Comparison of ENCODE assay signal across 24 cellular contexts in genomic region chr16:83338138-83338537, GRCh38.
DNase-seq lines count a peak whose midpoint lies in the region; TF ChIP-seq lines count a peak whose summit lies in the region.
"Had no signal": no experiment of that assay in that cellular context is flagged by ENCODE, and none has a peak within 500 bp of the region (broad histone marks: within the 10 kb centered on the region; RNA-seq: fewer than 3 reads in every experiment).

No MANE protein-coding gene starts in this region.

- peaks cover 4% of the 10 kb centered on the region for H3F3A ChIP-seq in SK-N-SH (replicated peaks; ENCODE audit: insufficient read depth)

- no peak overlapping the region for H3K4me3 ChIP-seq in mammary epithelial cell (replicated peaks in 1 of 3; ENCODE audit: insufficient read depth in 1 of 3, low read depth in 2 of 3, low read length in 3 of 3)
- H3K4me3 ChIP-seq in SK-N-SH (ENCODE audit: low read depth in 2 of 2, low read length in 1 of 2) = no peak overlapping the region
- no peak overlapping the region for H3K4me3 ChIP-seq in transverse colon
- no peak overlapping the region for H3K4me3 ChIP-seq in SJCRH30
- H3K4me3 ChIP-seq: MG63, PC-9 had no signal

- H3K4me2 ChIP-seq in mammary epithelial cell (ENCODE audit: insufficient read depth, low read depth, low read length) (no peak overlapping the region), SK-N-SH (peak overlapping the region; percentile 34; the same call in 1 of the 2 replicates)
- H3K4me2 ChIP-seq: PC-9 had no signal

- TF ChIP-seq CTCF in MCF 10A (IDR thresholded peaks at IDR 0.05; ENCODE audit: unreplicated experiment) = no peak
- TF ChIP-seq CTCF in mammary epithelial cell (conservative IDR thresholded peaks at IDR 0.05 in 1 of 2, IDR thresholded peaks at IDR 0.05 in 1 of 2; ENCODE audit: extremely low read depth in 1 of 2, insufficient read depth in 1 of 2, low read depth in 1 of 2, low read length in 2 of 2) = no peak
- TF ChIP-seq CTCF in SK-N-SH (IDR thresholded peaks at IDR 0.05) = no peak
- no peak for TF ChIP-seq CTCF in transverse colon (IDR thresholded peaks at IDR 0.05)
- TF ChIP-seq CTCF in GM20000 (IDR thresholded peaks at IDR 0.05; ENCODE audit: extremely low read depth, missing control alignments) = no peak

- no peaks in the 10 kb centered on the region for H3K27me3 ChIP-seq in mammary epithelial cell (ENCODE audit: insufficient read depth, low read length)
- no peaks in the 10 kb centered on the region for H3K27me3 ChIP-seq in SK-N-SH (ENCODE audit: insufficient read depth)
- H3K27me3 ChIP-seq in transverse colon = no peaks in the 10 kb centered on the region
- no peaks in the 10 kb centered on the region for H3K27me3 ChIP-seq in SJCRH30
- H3K27me3 ChIP-seq: MG63 had no signal

- H3K9ac ChIP-seq in mammary epithelial cell (ENCODE audit: insufficient read depth, low read length) (no peak overlapping the region), SK-N-SH (no peak overlapping the region)

- H3K36me3 ChIP-seq in mammary epithelial cell (ENCODE audit: insufficient read depth, low read length) (no peaks in the 10 kb centered on the region), SK-N-SH (replicated peaks in 1 of 2; ENCODE audit: control insufficient read depth in 1 of 2, insufficient read depth in 2 of 2, low read length in 1 of 2) (no peaks in the 10 kb centered on the region), transverse colon (no peaks in the 10 kb centered on the region), SJCRH30 (no peaks in the 10 kb centered on the region)
- H3K36me3 ChIP-seq: MG63 had no signal

- H3K9me2 ChIP-seq in SK-N-SH = no peaks in the 10 kb centered on the region

- 96% methylated on average over 3 of the region's 3 CpGs for WGBS in mammary epithelial cell (ENCODE audit: low coverage, missing lambda C conversion rate)
- WGBS in SK-N-SH (ENCODE audit: low lambda C conversion rate) = 32% methylated on average over 3 of the region's 3 CpGs
- WGBS in transverse colon (ENCODE audit: low coverage in 1 of 2), 2 donors = 60 to 73% methylated on average over 1 to 3 of the region's 3 CpGs

- DNase-seq in MCF 10A (ENCODE audit: unreplicated experiment) (no peak), mammary epithelial cell (no peak), SK-N-SH (no peak), cerebellum (ENCODE audit: low spot score) (peak; percentile 79), myocyte (ENCODE audit: low read depth) (peak; percentile 61), transverse colon (no peak), GM20000 (ENCODE audit: low spot score) (no peak), SJCRH30 (no peak)
- DNase-seq: CD8-positive, alpha-beta T cell; DMS153; GDM1; Karpas-422; MG63; NCI-H1048; NCI-H1436; NCI-H187 treated with DMSO at 0.1 percent for 48 hours; NCI-H2107; NCI-H226; NCI-H510A treated with DMSO at 0.1 percent for 48 hours; NCI-H748 treated with DMSO at 0.1 percent for 48 hours; PC-9; RPMI8226; SHP77 treated with DMSO at 0.1 percent for 48 hours had no signal

- intact Hi-C loops in MCF 10A (cut with micrococcal nuclease) = no loop called here
- intact Hi-C loops in mammary epithelial cell (cut with micrococcal nuclease) = no loop called here
- intact Hi-C loops in transverse colon (cut with DNase I; ENCODE audit: low total_unique reads) = no loop called here

- H4K20me1 ChIP-seq in mammary epithelial cell (ENCODE audit: insufficient read depth, low read length) = no peaks in the 10 kb centered on the region
- no peaks in the 10 kb centered on the region for H4K20me1 ChIP-seq in SK-N-SH (ENCODE audit: insufficient read depth)

- H3K27me3 Mint-ChIP-seq in MCF 10A (ENCODE audit: insufficient read depth, unreplicated experiment) = no peaks in the 10 kb centered on the region

- H3K27ac ChIP-seq in mammary epithelial cell (ENCODE audit: insufficient read depth, low read depth, low read length) (no peak overlapping the region), SK-N-SH (ENCODE audit: low read depth in 2 of 2, low read length in 1 of 2) (peak overlapping the region; percentile 67 to 86; a peak in 3 of 4 replicates), transverse colon (no peak overlapping the region), SJCRH30 (no peak overlapping the region)
- H3K27ac ChIP-seq: 22Rv1, PC-9 had no signal

- dilution Hi-C loops in mammary epithelial cell (cut with HindIII; ENCODE audit: low sequenced_read_pairs) = no loop called here

- peak; percentile 44 to 61; a peak in 2 of 4 replicates for TF ChIP-seq EP300 in SK-N-SH (IDR thresholded peaks at IDR 0.05; ENCODE audit: borderline replicate concordance in 1 of 2, low read depth in 1 of 2, low read length in 1 of 2)
- TF ChIP-seq EP300 in transverse colon (IDR thresholded peaks at IDR 0.05; ENCODE audit: low read depth) = no peak

- BruUV-seq in MCF 10A (replicated peaks; lab: Mats Ljungman, UMichigan) (no TSS peak), mammary epithelial cell (replicated peaks; lab: Mats Ljungman, UMichigan) (no TSS peak)

- CTCF ChIA-PET in MCF 10A (lab: Yijun Ruan, JAX) (interaction anchor here (0.5 to 0.9 kb wide), 3 partner anchors 18 to 66 kb away, joined by 3 to 4 read pairs (median 3); no protein-coding TSS in a partner anchor), mammary epithelial cell (lab: Charles Lee; ENCODE audit: low non-redundant PET) (no interaction called here), SK-N-SH (lab: Yijun Ruan, JAX) (no interaction called here)

- TF ChIP-seq POLR2A in transverse colon (IDR thresholded peaks at IDR 0.05) = no peak

- H2AFZ ChIP-seq in mammary epithelial cell (ENCODE audit: low read depth, low read length) = no peak overlapping the region
- H2AFZ ChIP-seq in SK-N-SH (ENCODE audit: low read depth) = no peak overlapping the region
- H2AFZ ChIP-seq: PC-9 had no signal

- in situ Hi-C loops in mammary epithelial cell (cut with MboI; ENCODE audit: low sequenced_read_pairs in 2 of 2) = no loop called here
- in situ Hi-C loops in transverse colon (cut with MboI; ENCODE audit: low pct_ligation_motif_present in 1 of 4, low pct_unique_long_range_greater_than_20kb in 1 of 4, low sequenced_read_pairs in 3 of 4) = no loop called here

- peaks cover 26% of the 10 kb centered on the region for H3K4me1 Mint-ChIP-seq in MCF 10A (ENCODE audit: insufficient read depth, unreplicated experiment)

- H3K9me3 ChIP-seq in mammary epithelial cell (replicated peaks; ENCODE audit: insufficient read depth, low read length) (no peaks in the 10 kb centered on the region), SK-N-SH (no peaks in the 10 kb centered on the region), transverse colon (no peaks in the 10 kb centered on the region), SJCRH30 (replicated peaks) (no peaks in the 10 kb centered on the region)
- H3K9me3 ChIP-seq: MG63 had no signal

- no peak for TF ChIP-seq RAD21 in SK-N-SH (IDR thresholded peaks at IDR 0.05; ENCODE audit: low read length)

- H3K4me1 ChIP-seq in mammary epithelial cell (ENCODE audit: insufficient read depth, low read length) = no peaks in the 10 kb centered on the region
- peaks cover 5 to 7% of the 10 kb centered on the region in 2 experiments; a peak in 3 of 4 replicates for H3K4me1 ChIP-seq in SK-N-SH (ENCODE audit: control insufficient read depth in 1 of 2, insufficient read depth in 2 of 2, low read depth in 1 of 2, low read length in 1 of 2)
- H3K4me1 ChIP-seq in transverse colon = no peaks in the 10 kb centered on the region
- H3K4me1 ChIP-seq in SJCRH30 = peaks cover 20% of the 10 kb centered on the region

- H3K36me3 Mint-ChIP-seq in MCF 10A (ENCODE audit: insufficient read depth, unreplicated experiment) = no peaks in the 10 kb centered on the region
- H3K36me3 Mint-ChIP-seq: CD8-positive, alpha-beta T cell had no signal

- POLR2A ChIA-PET in MCF 10A (lab: Yijun Ruan, JAX) = no interaction called here
- POLR2A ChIA-PET in SK-N-SH (lab: Yijun Ruan, JAX) = no interaction called here

- H3K79me2 ChIP-seq in mammary epithelial cell (ENCODE audit: insufficient read depth, low read length) (no peaks in the 10 kb centered on the region), SK-N-SH (ENCODE audit: insufficient read depth) (no peaks in the 10 kb centered on the region)

- no peak overlapping the region for H3K4me3 Mint-ChIP-seq in MCF 10A (ENCODE audit: unreplicated experiment)
- H3K4me3 Mint-ChIP-seq: CD8-positive, alpha-beta T cell had no signal

- H3K9me3 Mint-ChIP-seq in MCF 10A (ENCODE audit: unreplicated experiment) = no peaks in the 10 kb centered on the region
- H3K9me3 Mint-ChIP-seq: CD8-positive, alpha-beta T cell had no signal

- H3K27ac Mint-ChIP-seq in MCF 10A (ENCODE audit: low read depth, unreplicated experiment) = peak overlapping the region; percentile 13
- H3K27ac Mint-ChIP-seq: CD8-positive, alpha-beta T cell had no signal

TF ChIP-seq in SK-N-SH, 30 proteins besides CTCF, POLR2A, EP300 and RAD21:
- 0 out of 2 replicates have a peak, but pooled peaks have one; percentile 33 for TF ChIP-seq TEAD4 (IDR thresholded peaks at IDR 0.05; ENCODE audit: borderline replicate concordance, insufficient read depth)
- TF ChIP-seq MEF2A (IDR thresholded peaks at IDR 0.05; ENCODE audit: borderline replicate concordance, low read depth) = no peak
- TF ChIP-seq NFIC (IDR thresholded peaks at IDR 0.05; ENCODE audit: borderline replicate concordance) = peak; percentile 67
- TF ChIP-seq JUND (IDR thresholded peaks at IDR 0.05) = no peak
- TF ChIP-seq TCF12 (IDR thresholded peaks at IDR 0.05) = peak; percentile 91
- TF ChIP-seq PBX3 (IDR thresholded peaks at IDR 0.05) = peak; percentile 87
- peak; percentile 49; the same call in 1 of the 2 replicates for TF ChIP-seq POLR2AphosphoS5 (IDR thresholded peaks at IDR 0.05; ENCODE audit: low read depth, low read length)

Comparison
In these comparisons a context has a peak if more than half of its experiments do, and no peak if none do; other contexts are left out.
1. DNase-seq: peak in cerebellum (single experiment) and myocyte (single experiment); none in MCF 10A (single experiment), mammary epithelial cell (single experiment), SK-N-SH (single experiment), transverse colon (single experiment), GM20000 (single experiment) and SJCRH30 (0 of 2).
2. H3K27ac ChIP-seq: peak in SK-N-SH (2 of 2); none in mammary epithelial cell (single experiment), transverse colon (0 of 4) and SJCRH30 (single experiment).